15 cellular contexts compared by ENCODE assay signal in the genomic region with DNA sequence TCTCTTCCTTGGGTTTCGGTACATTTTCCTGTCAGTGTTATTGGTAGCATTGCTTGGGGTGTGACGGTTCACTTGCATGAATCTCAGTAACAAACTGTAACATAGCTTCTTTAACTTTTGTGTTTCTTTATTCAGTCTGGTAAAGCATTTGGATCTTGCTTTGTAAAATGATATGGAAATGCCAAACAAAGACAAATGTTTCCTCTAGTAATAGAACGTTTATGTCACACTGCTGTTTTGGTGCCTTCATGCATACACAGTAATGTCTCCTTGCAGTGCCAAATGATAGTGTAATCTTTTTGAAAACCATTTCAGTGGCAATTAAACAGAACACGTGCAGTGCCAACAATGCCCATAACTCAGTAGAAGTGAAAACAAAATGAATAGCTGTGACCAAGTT.
DNase-seq lines count a peak whose midpoint lies in the region; ATAC-seq and TF ChIP-seq lines count a peak whose summit lies in the region.
"Had no signal": no experiment of that assay in that cellular context is flagged by ENCODE, and none has a peak within 500 bp of the region (broad histone marks: within the 10 kb centered on the region; RNA-seq: fewer than 3 reads in every experiment).

No MANE protein-coding gene starts in this region.

- H3K36me3 Mint-ChIP-seq in brain: no peaks in the 10 kb centered on the region
- H3K36me3 Mint-ChIP-seq: CD8-positive, alpha-beta T cell had no signal

- H3K4me1 Mint-ChIP-seq in brain: peaks cover 53% of the 10 kb centered on the region

- H3K27ac ChIP-seq in left ventricle myocardium inferior (replicated peaks): peak overlapping the region; percentile 95
- H3K27ac ChIP-seq: BLaER1 treated with 17β-estradiol and CSF1 and Interleukin-3, amounts not matched to agents 10 nM and 100 nM had no signal

- H3K27me3 ChIP-seq in left ventricle myocardium inferior (ENCODE audit: low read depth) (no peaks in the 10 kb centered on the region), skeletal muscle satellite cell (ENCODE audit: control insufficient read depth, insufficient read depth, low read length) (peaks cover 2% of the 10 kb centered on the region)

- peak; percentile 13 to 64 for DNase-seq in NCI-H2081 (lab: John Stamatoyannopoulos, UW)
- DNase-seq in NCI-H2081 treated with DMSO at 0.1 percent for 48 hours (lab: John Stamatoyannopoulos, UW): no peak
- DNase-seq in left ventricle myocardium inferior: no peak
- no peak for DNase-seq in left cardiac atrium
- DNase-seq in activated T-cell treated with anti-CD3 and anti-CD28 coated beads, Interleukin-2, amount 50 U/mL, for 48 hours: no peak
- DNase-seq: CD8-positive, alpha-beta T cell; DMS153; DMS79; GF-D8; HCEC 1CT had no signal

- no peak for ATAC-seq in left cardiac atrium
- ATAC-seq: CD8-positive, alpha-beta T cell; GM23338 had no signal

- H3K9me3 ChIP-seq in left ventricle myocardium inferior (replicated peaks) (no peaks in the 10 kb centered on the region), skeletal muscle satellite cell (replicated peaks; ENCODE audit: low read length) (no peaks in the 10 kb centered on the region)
- H3K9me3 ChIP-seq: BLaER1 treated with 17β-estradiol and CSF1 and Interleukin-3, amounts not matched to agents 10 nM and 100 nM had no signal

- H3K9ac ChIP-seq in skeletal muscle satellite cell (ENCODE audit: low read depth, low read length): no peak overlapping the region
- H3K9ac ChIP-seq: BLaER1 treated with 17β-estradiol and CSF1 and Interleukin-3, amounts not matched to agents 10 nM and 100 nM had no signal

- H3K4me2 ChIP-seq in skeletal muscle satellite cell (ENCODE audit: low read length): peak overlapping the region; percentile 22
- H3K4me2 ChIP-seq: BLaER1 treated with 17β-estradiol and CSF1 and Interleukin-3, amounts not matched to agents 10 nM and 100 nM; GM23338 had no signal

- peaks cover 22% of the 10 kb centered on the region for H3K27me3 Mint-ChIP-seq in brain

- H3K27ac Mint-ChIP-seq in brain: peak overlapping the region in 3 of 5 experiments; percentile 14 to 63 (median 61)
- H3K27ac Mint-ChIP-seq: B cell; CD8-positive, alpha-beta T cell; GM23338 had no signal

- H3K4me3 ChIP-seq in left ventricle myocardium inferior (peak overlapping the region; percentile 90), skeletal muscle satellite cell (ENCODE audit: low read length) (no peak overlapping the region)
- H3K4me3 ChIP-seq: BLaER1 treated with 17β-estradiol and CSF1 and Interleukin-3, amounts not matched to agents 10 nM and 100 nM; GM23338 had no signal

- peak overlapping the region; percentile 10 to 72 (median 44) for H3K4me3 Mint-ChIP-seq in brain
- H3K4me3 Mint-ChIP-seq: B cell; CD8-positive, alpha-beta T cell; GM23338 had no signal

- intact Hi-C loops in left ventricle myocardium inferior (cut with micrococcal nuclease) (no loop called here), left cardiac atrium (cut with DNase I) (no loop called here)

- TF ChIP-seq CTCF in left ventricle myocardium inferior (IDR thresholded peaks at IDR 0.05; ENCODE audit: borderline replicate concordance): no peak
- TF ChIP-seq CTCF in brain (conservative IDR thresholded peaks at IDR 0.05): no peak

- no peaks in the 10 kb centered on the region for H3K9me3 Mint-ChIP-seq in brain
- H3K9me3 Mint-ChIP-seq: CD8-positive, alpha-beta T cell; GM23338 had no signal

- H3K36me3 ChIP-seq in left ventricle myocardium inferior (no peaks in the 10 kb centered on the region), skeletal muscle satellite cell (ENCODE audit: insufficient read depth, low read length) (no peaks in the 10 kb centered on the region)
- H3K36me3 ChIP-seq: BLaER1 treated with 17β-estradiol and CSF1 and Interleukin-3, amounts not matched to agents 10 nM and 100 nM had no signal

- H3K4me1 ChIP-seq in left ventricle myocardium inferior: peaks cover 85% of the 10 kb centered on the region
- no peaks in the 10 kb centered on the region for H3K4me1 ChIP-seq in skeletal muscle satellite cell (ENCODE audit: control insufficient read depth, insufficient read depth, low read length)

Comparison
In these comparisons a context has a peak if more than half of its experiments do, and no peak if none do; other contexts are left out.
1. DNase-seq: peak in NCI-H2081 (2 of 2); none in NCI-H2081 treated with DMSO at 0.1 percent for 48 hours (single experiment), left ventricle myocardium inferior (single experiment), left cardiac atrium (single experiment) and activated T-cell treated with anti-CD3 and anti-CD28 coated beads, Interleukin-2, amount 50 U/mL, for 48 hours (0 of 2).